1 cellular context compared by ENCODE assay signal in the genomic region with DNA sequence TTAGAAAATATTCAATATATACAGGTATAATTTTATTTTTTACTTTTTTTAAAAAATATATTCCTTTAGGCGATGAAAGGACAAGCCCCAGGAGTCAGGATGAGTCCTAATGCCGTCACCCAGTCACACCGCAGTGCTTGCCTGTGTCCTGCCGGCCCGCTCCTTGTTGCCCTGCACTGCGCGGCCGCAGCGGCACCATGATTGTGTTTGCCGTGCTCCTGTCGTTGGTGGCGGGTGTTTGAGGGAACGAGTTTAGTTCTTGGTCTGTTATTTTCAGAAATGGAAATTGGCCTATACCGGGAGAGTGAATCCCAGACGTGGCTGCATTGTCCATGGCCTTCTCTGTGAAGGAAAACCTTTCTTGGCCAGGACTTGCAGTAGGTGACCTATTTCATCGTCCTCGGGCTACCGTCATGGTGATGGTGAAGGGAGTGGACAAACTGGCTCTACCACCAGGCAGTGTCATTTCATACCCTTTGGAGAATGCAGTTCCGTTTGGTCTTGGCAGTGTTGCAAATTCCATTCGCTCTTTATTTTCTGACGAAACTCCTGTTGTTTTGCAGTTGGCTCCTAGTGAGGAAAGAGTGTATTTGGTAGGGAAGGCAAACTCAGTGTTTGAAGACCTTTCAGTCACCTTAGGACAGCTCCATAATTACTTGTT.
A peak's percentile ranks its signal among the peaks of the same experiment; 100 is the strongest.
TF ChIP-seq lines count a peak whose summit lies in the region.

No MANE protein-coding gene starts in this region.

TF ChIP-seq in Ishikawa, 13 proteins besides CTCF, POLR2A, EP300 and RAD21 (continued from another document):
- TF ChIP-seq REST (IDR thresholded peaks at IDR 0.05; ENCODE audit: low read depth) (no peak), NFIC (IDR thresholded peaks at IDR 0.05) (peak; percentile 72)
